In genomic region chr17:34199932-34200534, GRCh38 we compare ENCODE assay signal across 8 cellular contexts. TPM values are rescaled to one million over a fixed set of nuclear protein-coding genes. Genes with fewer than 3 reads are reported as not detected.
DNase-seq lines count a peak whose midpoint lies in the region; ATAC-seq, FAIRE-seq and TF ChIP-seq lines count a peak whose summit lies in the region.

No MANE protein-coding gene starts in this region.

- TF ChIP-seq CTCF in coronary artery (IDR thresholded peaks at IDR 0.05) (peak; percentile 100), HepG2 (CRISPR knock-in tag; IDR thresholded peaks at IDR 0.05) (peak; percentile 96)

- intact Hi-C loops in activated CD4-positive, alpha-beta T cell treated with anti-CD3 and anti-CD28 coated beads, Interleukin-2, amount 10 ng/mL, durations not matched to agents 24 days and 14 days (cut with micrococcal nuclease): loop anchor here (1.0 to 5.0 kb wide), 5 partner anchors 62 to 438 kb away; no protein-coding TSS in a partner anchor
- intact Hi-C loops in HepG2 (cut with micrococcal nuclease; ENCODE audit: unreplicated experiment): no loop called here

- in situ Hi-C loops in HepG2 (cut with HindIII; ENCODE audit: extremely low pct_ligation_motif_present, low pct_unique_long_range_greater_than_20kb): loop anchor here (5.0 kb wide), 1 partner anchor 162 kb away; the partner anchor contains the start of gene CCL1

- peaks cover 48% of the 10 kb centered on the region for H3K27me3 Mint-ChIP-seq in activated CD4-positive, alpha-beta T cell treated with anti-CD3 and anti-CD28 coated beads, Interleukin-2, amount 10 ng/mL, durations not matched to agents 24 days and 14 days

- H3K27ac ChIP-seq in coronary artery (no peak overlapping the region), HepG2 (ENCODE audit: extremely low read length, insufficient read depth, low read length) (no peak overlapping the region)

- H3K4me1 ChIP-seq in HepG2 (ENCODE audit: insufficient read depth, low read length): no peaks in the 10 kb centered on the region

- no peaks in the 10 kb centered on the region for H3K36me3 ChIP-seq in HepG2 (replicated peaks in 1 of 2; ENCODE audit: control insufficient read depth in 1 of 2, insufficient read depth in 2 of 2, low read length in 2 of 2)

- WGBS in HepG2 (ENCODE audit: low lambda C conversion rate): 7% methylated on average over 8 of the region's 8 CpGs

- peak; percentile 93 for TF ChIP-seq RAD21 in HepG2 (CRISPR knock-in tag; IDR thresholded peaks at IDR 0.05)

- POLR2A ChIA-PET in HepG2 (lab: Yijun Ruan, JAX): no interaction called here

- H3K27me3 ChIP-seq in HepG2 (ENCODE audit: control insufficient read depth in 1 of 2, insufficient read depth in 2 of 2, low read length in 2 of 2): no peaks in the 10 kb centered on the region

- no peak overlapping the region for H3K4me3 ChIP-seq in coronary artery
- no peak overlapping the region for H3K4me3 ChIP-seq in HepG2 (replicated peaks in 1 of 3; ENCODE audit: insufficient read depth in 1 of 3, low read depth in 2 of 3, low read length in 3 of 3)

- H3K36me3 Mint-ChIP-seq in activated CD4-positive, alpha-beta T cell treated with anti-CD3 and anti-CD28 coated beads, Interleukin-2, amount 10 ng/mL, durations not matched to agents 24 days and 14 days (ENCODE audit: low read depth): no peaks in the 10 kb centered on the region

- no peaks in the 10 kb centered on the region for H3K79me2 ChIP-seq in HepG2 (ENCODE audit: insufficient read depth, low read length)

- no TSS peak for BruUV-seq in HepG2 (replicated peaks; lab: Mats Ljungman, UMichigan)

- no peaks in the 10 kb centered on the region for H4K20me1 ChIP-seq in HepG2 (ENCODE audit: insufficient read depth, low read length)

- ATAC-seq in HG02763 (IDR thresholded peaks at IDR 0.05; ENCODE audit: unreplicated experiment) (peak; percentile 57), HepG2 (peak; percentile 83), GM21390 (IDR thresholded peaks at IDR 0.05; ENCODE audit: unreplicated experiment) (no peak)

- CTCF ChIA-PET in HepG2 (lab: Yijun Ruan, JAX; ENCODE audit: low intra/inter-chr PET ratio, low total read pairs): interaction anchor here (1.1 to 8.3 kb wide), 4 partner anchors 106 to 169 kb away, joined by 3 to 246 read pairs (median 6); partner anchors contain the start of gene CCL1

- TF ChIP-seq EP300 in HepG2 (IDR thresholded peaks at IDR 0.05; ENCODE audit: low read depth in 2 of 2, low read length in 2 of 2): no peak
- no peak for TF ChIP-seq EP300 in HepG2 (CRISPR knock-in tag; IDR thresholded peaks at IDR 0.05; ENCODE audit: borderline replicate concordance)

- no peak overlapping the region for H3K9ac ChIP-seq in HepG2 (ENCODE audit: insufficient read depth, low read depth, low read length)

- TF ChIP-seq POLR2A in HepG2 (IDR thresholded peaks at IDR 0.05; ENCODE audit: insufficient read depth in 1 of 2, low read depth in 2 of 2, low read length in 2 of 2): no peak

- H3K4me3 Mint-ChIP-seq in activated CD4-positive, alpha-beta T cell treated with anti-CD3 and anti-CD28 coated beads, Interleukin-2, amount 10 ng/mL, durations not matched to agents 24 days and 14 days: no peak overlapping the region

- DNase-seq in DMS114 treated with DMSO at 0.1 percent for 48 hours (lab: John Stamatoyannopoulos, UW; ENCODE audit: unreplicated experiment) (peak; percentile 74), NCI-H526 (lab: John Stamatoyannopoulos, UW) (peak; percentile 62 to 86), coronary artery (ENCODE audit: low spot score) (peak; percentile 78), HepG2 (ENCODE audit: low spot score) (peak; percentile 76)
- peak; percentile 92 for DNase-seq in activated CD4-positive, alpha-beta T cell treated with anti-CD3 and anti-CD28 coated beads, Interleukin-2, amount 10 ng/mL, durations not matched to agents 24 days and 14 days
- DNase-seq in stimulated activated CD4-positive, alpha-beta T cell treated with anti-CD3 and anti-CD28 coated beads, TNF-alpha, amount 100 ng/mL, for 24 hours (ENCODE audit: low read depth in 3 of 3): peak; percentile 49 to 61 (median 52)

- no peak overlapping the region for H3K27ac Mint-ChIP-seq in activated CD4-positive, alpha-beta T cell treated with anti-CD3 and anti-CD28 coated beads, Interleukin-2, amount 10 ng/mL, durations not matched to agents 24 days and 14 days

- H2AFZ ChIP-seq in HepG2 (ENCODE audit: low read length): no peak overlapping the region

- H3K4me1 Mint-ChIP-seq in activated CD4-positive, alpha-beta T cell treated with anti-CD3 and anti-CD28 coated beads, Interleukin-2, amount 10 ng/mL, durations not matched to agents 24 days and 14 days: peaks cover 11% of the 10 kb centered on the region

- H3K4me2 ChIP-seq in HepG2 (ENCODE audit: low read depth, low read length): no peak overlapping the region

- no peaks in the 10 kb centered on the region for H3K9me3 ChIP-seq in HepG2 (ENCODE audit: low read length)

- H3K9me3 Mint-ChIP-seq in activated CD4-positive, alpha-beta T cell treated with anti-CD3 and anti-CD28 coated beads, Interleukin-2, amount 10 ng/mL, durations not matched to agents 24 days and 14 days: no peaks in the 10 kb centered on the region

- FAIRE-seq in HepG2 (lab: Jason Lieb, UNC): peak; percentile 66

TF ChIP-seq in HepG2, 621 proteins besides CTCF, POLR2A, EP300 and RAD21 (continues in another document):
- 0 out of 2 replicates have a peak, but pooled peaks have one; percentile 34 for TF ChIP-seq ELF3 (CRISPR knock-in tag; IDR thresholded peaks at IDR 0.05)
- TF ChIP-seq SRSF4 (IDR thresholded peaks at IDR 0.05; ENCODE audit: low read depth, low read length, poor library complexity, severe bottlenecking): no peak
- TF ChIP-seq, protein P1, sequence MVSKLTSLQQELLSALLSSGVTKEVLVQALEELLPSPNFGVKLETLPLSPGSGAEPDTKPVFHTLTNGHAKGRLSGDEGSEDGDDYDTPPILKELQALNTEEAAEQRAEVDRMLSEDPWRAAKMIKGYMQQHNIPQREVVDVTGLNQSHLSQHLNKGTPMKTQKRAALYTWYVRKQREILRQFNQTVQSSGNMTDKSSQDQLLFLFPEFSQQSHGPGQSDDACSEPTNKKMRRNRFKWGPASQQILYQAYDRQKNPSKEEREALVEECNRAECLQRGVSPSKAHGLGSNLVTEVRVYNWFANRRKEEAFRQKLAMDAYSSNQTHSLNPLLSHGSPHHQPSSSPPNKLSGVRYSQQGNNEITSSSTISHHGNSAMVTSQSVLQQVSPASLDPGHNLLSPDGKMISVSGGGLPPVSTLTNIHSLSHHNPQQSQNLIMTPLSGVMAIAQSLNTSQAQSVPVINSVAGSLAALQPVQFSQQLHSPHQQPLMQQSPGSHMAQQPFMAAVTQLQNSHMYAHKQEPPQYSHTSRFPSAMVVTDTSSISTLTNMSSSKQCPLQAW (CRISPR knock-in tag; IDR thresholded peaks at IDR 0.05): 0 out of 2 replicates have a peak, but pooled peaks have one; percentile 16
- no peak for TF ChIP-seq NR2F1 (CRISPR knock-in tag; IDR thresholded peaks at IDR 0.05)
- 0 out of 2 replicates have a peak, but pooled peaks have one; percentile 38 for TF ChIP-seq MIER2 (CRISPR knock-in tag; IDR thresholded peaks at IDR 0.05)
- TF ChIP-seq MIXL1 (CRISPR knock-in tag; IDR thresholded peaks at IDR 0.05): 0 out of 2 replicates have a peak, but pooled peaks have one; percentile 33
- TF ChIP-seq MXI1 (IDR thresholded peaks at IDR 0.05; ENCODE audit: borderline replicate concordance, low read depth, low read length): 0 out of 3 replicates have a peak, but pooled peaks have one; percentile 22
- TF ChIP-seq GFI1 (CRISPR knock-in tag; IDR thresholded peaks at IDR 0.05; ENCODE audit: borderline replicate concordance): peak; percentile 74
- TF ChIP-seq XRCC5 (optimal IDR thresholded peaks at IDR 0.05; ENCODE audit: low read length): peak; percentile 32
- TF ChIP-seq PHF8 (CRISPR knock-in tag; IDR thresholded peaks at IDR 0.05): no peak
- TF ChIP-seq SMC3 (IDR thresholded peaks at IDR 0.05; ENCODE audit: low read length): peak; percentile 99
- TF ChIP-seq NFATC3 (CRISPR knock-in tag; IDR thresholded peaks at IDR 0.05): no peak
- 0 out of 2 replicates have a peak, but pooled peaks have one; percentile 31 for TF ChIP-seq THAP11 (CRISPR knock-in tag; IDR thresholded peaks at IDR 0.05)
- 0 out of 4 replicates have a peak, but pooled peaks of 1 of the 2 experiments have one; percentile 25 for TF ChIP-seq KLF16 (CRISPR knock-in tag; IDR thresholded peaks at IDR 0.05)
- TF ChIP-seq KLF6 (CRISPR knock-in tag; IDR thresholded peaks at IDR 0.05): peak; percentile 52; the same call in 1 of the 2 replicates
- TF ChIP-seq STAG1 (CRISPR knock-in tag; IDR thresholded peaks at IDR 0.05): peak; percentile 90

RNA-seq across cellular contexts. Expression of gene CCL2, which starts 55.1 kb away (rescaled TPM):
- total RNA-seq in activated CD4-positive, alpha-beta T cell treated with anti-CD3 and anti-CD28 coated beads, Interleukin-2, amount 10 ng/mL, durations not matched to agents 24 days and 14 days: 0.28 TPM in 1 of 2 replicates, not detected in the other
- not detected in 2 replicates for total RNA-seq in HepG2 (2016; rRNA removed; fragmentation: Illumina TruSeq; extraction: Trizol)
- not detected in 2 replicates for total RNA-seq in HepG2 (2016; cell fraction: cytosol; rRNA removed; fragmentation: Illumina TruSeq; extraction: Trizol; ENCODE audit: low read depth)
- not detected in 2 replicates for total RNA-seq in HepG2 (2016; cell fraction: insoluble cytoplasmic fraction; rRNA removed; fragmentation: Illumina TruSeq; extraction: Trizol)
- not detected in 2 replicates for total RNA-seq in HepG2 (2016; cell fraction: membrane; rRNA removed; fragmentation: Illumina TruSeq; extraction: Trizol)
- total RNA-seq in HepG2 (2016; cell fraction: nucleus; rRNA removed; fragmentation: Illumina TruSeq; extraction: Trizol): not detected in 2 replicates
- polyA plus RNA-seq in HepG2 (2011; rRNA removed): not detected in 2 replicates
- polyA plus RNA-seq in HepG2 (2011; cell fraction: cytosol; rRNA removed): not detected in 2 replicates
- polyA plus RNA-seq in HepG2 (2011; cell fraction: nucleus; rRNA removed): not detected in 2 replicates
- not detected in 2 replicates for polyA plus RNA-seq in HepG2 (2012)
- not detected in 2 replicates for polyA plus RNA-seq in HepG2 (2016; cell fraction: cytosol; fragmentation: Illumina TruSeq; extraction: Trizol; ENCODE audit: low read depth)
- not detected in 2 replicates for polyA plus RNA-seq in HepG2 (2016; cell fraction: insoluble cytoplasmic fraction; fragmentation: Illumina TruSeq; extraction: Trizol; ENCODE audit: low read depth)
- polyA plus RNA-seq in HepG2 (2016; cell fraction: membrane; fragmentation: Illumina TruSeq; extraction: Trizol; ENCODE audit: low read depth): not detected in 2 replicates
- not detected in 2 replicates for polyA plus RNA-seq in HepG2 (2016; cell fraction: nucleus; fragmentation: Illumina TruSeq; extraction: Trizol; ENCODE audit: insufficient read depth, low read depth)
- 0.42 TPM in 1 of 2 replicates, not detected in the other for polyA minus RNA-seq in HepG2 (2011; rRNA and poly(A)+ RNA removed; ENCODE audit: low replicate concordance)
- not detected in 2 replicates for polyA minus RNA-seq in HepG2 (2011; cell fraction: cytosol; rRNA and poly(A)+ RNA removed)
- not detected in 2 replicates for polyA minus RNA-seq in HepG2 (2011; cell fraction: nucleus; rRNA and poly(A)+ RNA removed)
